Comparison of ENCODE assay signal across 19 cellular contexts in the genomic region with DNA sequence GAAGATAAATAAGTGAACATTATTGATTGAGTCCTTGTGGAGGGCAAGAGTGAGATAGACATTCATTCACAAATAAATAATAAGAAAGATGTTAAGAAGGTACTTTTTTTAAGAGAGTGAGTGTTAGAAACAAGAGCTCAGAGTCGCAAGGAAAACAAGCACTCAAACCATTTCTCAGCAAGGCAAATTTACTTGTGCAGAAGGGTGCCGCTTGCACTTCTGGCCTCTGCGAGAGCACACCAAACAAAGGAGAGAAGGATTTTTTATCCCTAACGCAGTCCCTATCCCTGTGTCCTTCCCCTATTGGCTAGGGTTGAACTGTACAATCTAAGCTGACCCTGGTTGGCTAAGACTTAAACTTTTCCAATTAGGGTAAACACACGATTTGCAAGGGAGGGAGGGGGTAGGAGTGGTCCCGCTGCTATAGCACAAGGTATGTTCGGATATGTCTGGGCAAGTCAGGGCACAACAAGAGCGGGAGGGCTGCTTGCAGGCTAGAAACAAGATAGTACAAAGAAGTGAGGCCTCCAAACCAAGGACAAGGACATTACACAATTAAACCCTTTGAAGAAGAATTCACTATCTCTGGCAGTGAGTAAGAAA.
"Had no signal": no experiment of that assay in that cellular context is flagged by ENCODE, and none has a peak within 500 bp of the region (broad histone marks: within the 10 kb centered on the region; RNA-seq: fewer than 3 reads in every experiment).

No MANE protein-coding gene starts in this region.

- H3K27me3 ChIP-seq: upper lobe of left lung had no signal

- H3K36me3 ChIP-seq: lower lobe of right lung, stomach, upper lobe of left lung had no signal

- H3K4me1 ChIP-seq: lower lobe of right lung, stomach, upper lobe of left lung had no signal

- H3K36me3 Mint-ChIP-seq: natural killer cell; stimulated activated effector memory CD8-positive, alpha-beta T cell treated with anti-CD3 and anti-CD28 coated beads, Interleukin-12 subunit alpha, Interleukin-12 subunit beta, amount 100 ng/mL, for 72 hours; T-cell had no signal

- DNase-seq: activated CD4-positive, alpha-beta T cell treated with anti-CD3 and anti-CD28 coated beads for 1 hour; activated CD4-positive, alpha-beta T cell treated with anti-CD3 and anti-CD28 coated beads, Interleukin-2, amount 50 U/mL, for 4 hours; activated gamma-delta T cell treated with Interleukin-2 at 50 U/mL for 16 hours; cerebellar nuclear complex; effector CD4-positive, alpha-beta T cell; left colon; lower lobe of right lung; natural killer cell; stimulated activated CD4-positive, alpha-beta T cell treated with anti-CD3 and anti-CD28 coated beads, Interleukin-4, amount 100 ng/mL, for 24 hours; stomach; T-cell; upper lobe of left lung had no signal

- H3K27ac ChIP-seq: lower lobe of right lung, parathyroid adenoma, stomach, upper lobe of left lung, VCaP had no signal

- H3K4me3 ChIP-seq: lower lobe of right lung, stomach, upper lobe of left lung had no signal

- H3K27ac Mint-ChIP-seq: activated naive CD8-positive, alpha-beta T cell; natural killer cell; stimulated activated effector memory CD8-positive, alpha-beta T cell treated with anti-CD3 and anti-CD28 coated beads, Interleukin-12 subunit alpha, Interleukin-12 subunit beta, amount 100 ng/mL, for 72 hours; T-cell had no signal

- FAIRE-seq: bronchial epithelial cell had no signal

- ATAC-seq: esophagus mucosa; left colon; lower lobe of right lung; natural killer cell; sciatic nerve; stimulated activated effector memory CD8-positive, alpha-beta T cell treated with anti-CD3 and anti-CD28 coated beads, Interleukin-12 subunit alpha, Interleukin-12 subunit beta, amount 100 ng/mL, for 72 hours; T-cell had no signal

- H3K4me3 Mint-ChIP-seq: activated naive CD8-positive, alpha-beta T cell; natural killer cell; stimulated activated effector memory CD8-positive, alpha-beta T cell treated with anti-CD3 and anti-CD28 coated beads, Interleukin-12 subunit alpha, Interleukin-12 subunit beta, amount 100 ng/mL, for 72 hours; T-cell had no signal

- H3K4me1 Mint-ChIP-seq: natural killer cell; stimulated activated effector memory CD8-positive, alpha-beta T cell treated with anti-CD3 and anti-CD28 coated beads, Interleukin-12 subunit alpha, Interleukin-12 subunit beta, amount 100 ng/mL, for 72 hours; T-cell had no signal
